In the genomic region with DNA sequence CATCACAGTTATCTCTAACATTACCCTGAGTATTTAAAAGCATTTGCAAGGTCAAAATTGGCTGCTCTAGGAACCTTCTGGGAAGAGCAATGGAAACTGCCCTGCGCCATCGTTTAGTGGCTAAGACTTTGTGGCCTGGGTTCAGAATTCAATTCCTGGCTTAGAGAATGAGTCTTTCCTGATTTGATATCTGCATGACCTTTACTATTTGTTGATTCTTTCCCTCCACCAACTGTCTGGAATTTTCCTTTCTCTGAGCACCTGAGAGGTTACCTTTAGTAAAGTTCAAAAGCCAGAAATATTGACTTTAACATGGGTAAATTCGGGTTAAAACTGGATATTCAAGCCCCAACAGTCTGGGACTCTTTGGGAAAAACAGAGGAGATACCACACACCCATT, we compare ENCODE assay signal across 37 cellular contexts. TPM values are rescaled to one million over a fixed set of nuclear protein-coding genes. Genes with fewer than 3 reads are reported as not detected.
"Had no signal": no experiment of that assay in that cellular context is flagged by ENCODE, and none has a peak within 500 bp of the region (broad histone marks: within the 10 kb centered on the region; RNA-seq: fewer than 3 reads in every experiment).

No MANE protein-coding gene starts in this region.

- H3K36me3 ChIP-seq: adrenal gland, brain microvascular endothelial cell, breast epithelium had no signal

- ATAC-seq: activated CD8-positive, alpha-beta T cell treated with anti-CD3 and anti-CD28 coated beads for 36 hours; activated naive CD4-positive, alpha-beta T cell treated with anti-CD3 and anti-CD28 coated beads, Interleukin-2, amount 50 U/mL, for 72 hours; activated T-cell treated with anti-CD3 and anti-CD28 coated beads, Interleukin-2, amount 50 U/mL, for 4 hours; activated T-cell treated with anti-CD3 and anti-CD28 coated beads, Interleukin-2, amount 50 U/mL, for 72 hours; activated T-helper 17 cell treated with anti-CD3 and anti-CD28 coated beads, Interleukin-2, amount 50 U/mL, for 72 hours; body of pancreas had no signal

- H3K27me3 ChIP-seq: adrenal gland, body of pancreas, brain microvascular endothelial cell, breast epithelium had no signal

- H3K4me1 Mint-ChIP-seq: activated B cell treated with CpG ODN at 0.5 μM for 24 hours; activated CD4-positive, alpha-beta T cell treated with anti-CD3 and anti-CD28 coated beads, Interleukin-2, amount 10 ng/mL, durations not matched to agents 24 days and 14 days; activated naive CD8-positive, alpha-beta T cell treated with anti-CD3 and anti-CD28 coated beads for 36 hours; activated T-helper 17 cell treated with anti-CD3 and anti-CD28 coated beads, Interleukin-2, amount 50 U/mL, for 72 hours had no signal

- H3K27ac ChIP-seq: adrenal gland, body of pancreas, brain microvascular endothelial cell, breast epithelium, VCaP had no signal

- H3K9me3 ChIP-seq: adrenal gland, body of pancreas, breast epithelium had no signal

- H3K4me3 Mint-ChIP-seq: activated B cell treated with CpG ODN at 0.5 μM for 24 hours; activated CD4-positive, alpha-beta memory T cell treated with anti-CD3 and anti-CD28 coated beads for 36 hours; activated CD4-positive, alpha-beta T cell treated with anti-CD3 and anti-CD28 coated beads, Interleukin-2, amount 10 ng/mL, durations not matched to agents 24 days and 14 days; activated CD8-positive, alpha-beta T cell treated with anti-CD3 and anti-CD28 coated beads for 36 hours; activated naive CD4-positive, alpha-beta T cell treated with anti-CD3 and anti-CD28 coated beads for 36 hours; activated naive CD8-positive, alpha-beta T cell treated with anti-CD3 and anti-CD28 coated beads for 36 hours; activated T-cell treated with anti-CD3 and anti-CD28 coated beads, Interleukin-2, amount 50 U/mL, for 4 hours; activated T-cell treated with anti-CD3 and anti-CD28 coated beads, Interleukin-2, amount 50 U/mL, for 72 hours; activated T-helper 1 cell treated with anti-CD3 and anti-CD28 coated beads, Interleukin-12 subunit alpha, Interleukin-12 subunit beta, Interleukin-2, Interleukin-4 antibody, amounts not matched to agents 30 ng/mL and 10 ng/mL and 1 ng/mL, durations not matched to agents 14 hours and 24 hours and 36 hours; activated T-helper 17 cell treated with anti-CD3 and anti-CD28 coated beads, Interleukin-2, amount 50 U/mL, for 72 hours; T-helper 1 cell treated with Interleukin-12 subunit alpha and Interleukin-12 subunit beta and Interleukin-4 antibody, amounts not matched to agents 30 μg/mL and 1 μg/mL, for 36 hours; T-helper 2 cell treated with Interferon-gamma antibody and Interleukin-4, amounts not matched to agents 5 μg/mL and 100 μg/mL, for 36 hours had no signal

- FAIRE-seq: astrocyte, TTC549 had no signal

- H3K36me3 Mint-ChIP-seq: activated CD4-positive, alpha-beta memory T cell treated with anti-CD3 and anti-CD28 coated beads for 36 hours; activated naive CD4-positive, alpha-beta T cell treated with anti-CD3 and anti-CD28 coated beads, Interleukin-2, amount 50 U/mL, for 72 hours; activated naive CD8-positive, alpha-beta T cell treated with anti-CD3 and anti-CD28 coated beads for 36 hours had no signal

- DNase-seq: activated B cell treated with CpG ODN at 0.5 μM for 24 hours; activated CD4-positive, alpha-beta memory T cell treated with anti-CD3 and anti-CD28 coated beads for 36 hours; activated CD4-positive, alpha-beta T cell treated with anti-CD3 and anti-CD28 coated beads for 4 hours; activated CD4-positive, alpha-beta T cell treated with anti-CD3 and anti-CD28 coated beads, Interleukin-2, amount 10 ng/mL, durations not matched to agents 24 days and 14 days; activated CD4-positive, alpha-beta T cell treated with anti-CD3 and anti-CD28 coated beads, Interleukin-2, amount 50 U/mL, for 1 hour; activated CD4-positive, alpha-beta T cell treated with anti-CD3 and anti-CD28 coated beads, Interleukin-2, amount 50 U/mL, for 4 hours; activated CD4-positive, CD25-positive, alpha-beta regulatory T cell treated with anti-CD3 and anti-CD28 coated beads, Interleukin-2, amount 50 U/mL, for 72 hours; activated CD8-positive, alpha-beta memory T cell treated with anti-CD3 and anti-CD28 coated beads, Interleukin-2, amount 50 U/mL, for 4 hours; activated CD8-positive, alpha-beta T cell treated with anti-CD3 and anti-CD28 coated beads for 36 hours; activated effector memory CD4-positive, alpha-beta T cell treated with anti-CD3 and anti-CD28 coated beads, Interleukin-2, amount 50 U/mL, for 16 hours; activated gamma-delta T cell treated with Interleukin-2 at 50 U/mL for 16 hours; activated naive CD4-positive, alpha-beta T cell; activated naive CD4-positive, alpha-beta T cell treated with anti-CD3 and anti-CD28 coated beads for 36 hours; activated naive CD4-positive, alpha-beta T cell treated with anti-CD3 and anti-CD28 coated beads, Interleukin-2, amount 50 U/mL, for 16 hours; activated naive CD8-positive, alpha-beta T cell treated with anti-CD3 and anti-CD28 coated beads for 36 hours; activated T-cell treated with anti-CD3 and anti-CD28 coated beads for 4 hours; activated T-cell treated with anti-CD3 and anti-CD28 coated beads, Interleukin-2, amount 50 U/mL, for 1 hour; activated T-cell treated with anti-CD3 and anti-CD28 coated beads, Interleukin-2, amount 50 U/mL, for 4 hours; activated T-cell treated with anti-CD3 and anti-CD28 coated beads, Interleukin-2, amount 50 U/mL, for 72 hours; adrenal gland; amniotic stem cell; aorta; body of pancreas; brain microvascular endothelial cell; central memory CD4-positive, alpha-beta T cell; T-helper 2 cell; T-helper 9 cell had no signal

- H3K9me3 Mint-ChIP-seq: activated B cell treated with CpG ODN at 0.5 μM for 24 hours; activated CD4-positive, alpha-beta T cell treated with anti-CD3 and anti-CD28 coated beads, Interleukin-2, amount 10 ng/mL, durations not matched to agents 24 days and 14 days; activated naive CD4-positive, alpha-beta T cell treated with anti-CD3 and anti-CD28 coated beads for 36 hours; activated naive CD8-positive, alpha-beta T cell treated with anti-CD3 and anti-CD28 coated beads for 36 hours; activated T-cell treated with anti-CD3 and anti-CD28 coated beads, Interleukin-2, amount 50 U/mL, for 4 hours; activated T-helper 1 cell treated with anti-CD3 and anti-CD28 coated beads, Interleukin-12 subunit alpha, Interleukin-12 subunit beta, Interleukin-2, Interleukin-4 antibody, amounts not matched to agents 30 ng/mL and 10 ng/mL and 1 ng/mL, durations not matched to agents 14 hours and 24 hours and 36 hours; T-helper 1 cell treated with Interleukin-12 subunit alpha and Interleukin-12 subunit beta and Interleukin-4 antibody, amounts not matched to agents 30 μg/mL and 1 μg/mL, for 36 hours had no signal

- H3K4me1 ChIP-seq: adrenal gland, breast epithelium had no signal

- H3K27ac Mint-ChIP-seq: activated B cell treated with CpG ODN at 0.5 μM for 24 hours; activated CD4-positive, alpha-beta memory T cell treated with anti-CD3 and anti-CD28 coated beads for 36 hours; activated CD4-positive, alpha-beta T cell treated with anti-CD3 and anti-CD28 coated beads, Interleukin-2, amount 10 ng/mL, durations not matched to agents 24 days and 14 days; activated CD8-positive, alpha-beta T cell treated with anti-CD3 and anti-CD28 coated beads for 36 hours; activated naive CD4-positive, alpha-beta T cell treated with anti-CD3 and anti-CD28 coated beads for 36 hours; activated naive CD4-positive, alpha-beta T cell treated with anti-CD3 and anti-CD28 coated beads, Interleukin-2, amount 50 U/mL, for 72 hours; activated naive CD8-positive, alpha-beta T cell treated with anti-CD3 and anti-CD28 coated beads for 36 hours; activated T-cell treated with anti-CD3 and anti-CD28 coated beads, Interleukin-2, amount 50 U/mL, for 72 hours; activated T-helper 1 cell treated with anti-CD3 and anti-CD28 coated beads, Interleukin-12 subunit alpha, Interleukin-12 subunit beta, Interleukin-2, Interleukin-4 antibody, amounts not matched to agents 30 ng/mL and 10 ng/mL and 1 ng/mL, durations not matched to agents 14 hours and 24 hours and 36 hours; activated T-helper 17 cell treated with anti-CD3 and anti-CD28 coated beads, Interleukin-2, amount 50 U/mL, for 72 hours; T-helper 1 cell treated with Interleukin-12 subunit alpha and Interleukin-12 subunit beta and Interleukin-4 antibody, amounts not matched to agents 30 μg/mL and 1 μg/mL, for 36 hours; T-helper 2 cell treated with Interferon-gamma antibody and Interleukin-4, amounts not matched to agents 5 μg/mL and 100 μg/mL, for 36 hours had no signal

- H3K4me3 ChIP-seq: adrenal gland, body of pancreas, breast epithelium had no signal

- H3K27me3 Mint-ChIP-seq: activated B cell treated with CpG ODN at 0.5 μM for 24 hours; activated CD4-positive, alpha-beta memory T cell treated with anti-CD3 and anti-CD28 coated beads for 36 hours; activated CD4-positive, alpha-beta T cell treated with anti-CD3 and anti-CD28 coated beads, Interleukin-2, amount 10 ng/mL, durations not matched to agents 24 days and 14 days; activated CD8-positive, alpha-beta T cell treated with anti-CD3 and anti-CD28 coated beads for 36 hours; activated naive CD8-positive, alpha-beta T cell treated with anti-CD3 and anti-CD28 coated beads for 36 hours; activated T-helper 17 cell treated with anti-CD3 and anti-CD28 coated beads, Interleukin-2, amount 50 U/mL, for 72 hours had no signal

RNA-seq across cellular contexts. Expression of a gene that starts 43.0 kb away (rescaled TPM):
- total RNA-seq: activated B cell treated with CpG ODN at 0.5 μM for 24 hours; activated CD4-positive, alpha-beta memory T cell treated with anti-CD3 and anti-CD28 coated beads for 36 hours; activated CD4-positive, alpha-beta T cell treated with anti-CD3 and anti-CD28 coated beads, Interleukin-2, amount 10 ng/mL, durations not matched to agents 24 days and 14 days; activated CD8-positive, alpha-beta memory T cell treated with anti-CD3 and anti-CD28 coated beads for 36 hours; activated CD8-positive, alpha-beta T cell treated with anti-CD3 and anti-CD28 coated beads for 36 hours; activated naive CD4-positive, alpha-beta T cell treated with anti-CD3 and anti-CD28 coated beads for 36 hours; activated naive CD4-positive, alpha-beta T cell treated with anti-CD3 and anti-CD28 coated beads, Interleukin-2, amount 50 U/mL, for 72 hours; activated naive CD8-positive, alpha-beta T cell treated with anti-CD3 and anti-CD28 coated beads for 36 hours; activated T-cell treated with anti-CD3 and anti-CD28 coated beads, Interleukin-2, amount 50 U/mL, for 4 hours; activated T-cell treated with anti-CD3 and anti-CD28 coated beads, Interleukin-2, amount 50 U/mL, for 72 hours; activated T-helper 1 cell treated with anti-CD3 and anti-CD28 coated beads, Interleukin-12 subunit alpha, Interleukin-12 subunit beta, Interleukin-2, Interleukin-4 antibody, amounts not matched to agents 30 ng/mL and 10 ng/mL and 1 ng/mL, durations not matched to agents 14 hours and 24 hours and 36 hours; activated T-helper 17 cell treated with anti-CD3 and anti-CD28 coated beads, Interleukin-2, amount 50 U/mL, for 72 hours; aorta; body of pancreas; breast epithelium had no signal
